ENCODE assay signal across 20 cellular contexts in genomic region chr3:79255292-79255691, GRCh38.
DNase-seq lines count a peak whose midpoint lies in the region; ATAC-seq, FAIRE-seq and TF ChIP-seq lines count a peak whose summit lies in the region.
"Had no signal": no experiment of that assay in that cellular context is flagged by ENCODE, and none has a peak within 500 bp of the region (broad histone marks: within the 10 kb centered on the region; RNA-seq: fewer than 3 reads in every experiment).

No MANE protein-coding gene starts in this region.

- H3K27ac ChIP-seq in A549, result no peak overlapping the region
- H3K27ac ChIP-seq in HL-60 (replicated peaks), result peak overlapping the region; percentile 49
- 0 out of 2 replicates have a peak overlapping the region, but pooled peaks have one; percentile 51 for H3K27ac ChIP-seq in SK-N-MC
- H3K27ac ChIP-seq: BLaER1 treated with 17β-estradiol and CSF1 and Interleukin-3, amounts not matched to agents 10 nM and 100 nM; C4-2B had no signal

- DNase-seq in A549 (ENCODE audit: low read depth in 1 of 2, low spot score in 1 of 2), result no peak
- no peak for DNase-seq in HL-60 (ENCODE audit: low read depth in 1 of 2, low spot score in 1 of 2)
- no peak for DNase-seq in SK-N-MC (ENCODE audit: low read depth, low spot score)
- no peak for DNase-seq in GM19239 (ENCODE audit: insufficient read length, low spot score)
- DNase-seq in NCI-H2107 treated with DMSO at 0.1 percent for 48 hours (lab: John Stamatoyannopoulos, UW; ENCODE audit: unreplicated experiment), result no peak
- DNase-seq: 8988T; Caco-2; Calu3; CD4-positive, alpha-beta T cell; CD8-positive, alpha-beta T cell; DMS79 treated with DMSO at 0.1 percent for 48 hours; GF-D8 had no signal

- H3K4me3 ChIP-seq in A549 (no peak overlapping the region), HL-60 (replicated peaks; ENCODE audit: insufficient read depth, low read length) (no peak overlapping the region), SK-N-MC (no peak overlapping the region)
- H3K4me3 ChIP-seq: BLaER1 treated with 17β-estradiol and CSF1 and Interleukin-3, amounts not matched to agents 10 nM and 100 nM had no signal

- no peak for ATAC-seq in A549
- ATAC-seq in GM21528 (IDR thresholded peaks at IDR 0.05; ENCODE audit: low FRiP score, unreplicated experiment), result no peak
- ATAC-seq: CD8-positive, alpha-beta T cell had no signal

- H3K9ac ChIP-seq in SK-N-MC (ENCODE audit: insufficient read length), result no peak overlapping the region
- H3K9ac ChIP-seq: BLaER1 treated with 17β-estradiol and CSF1 and Interleukin-3, amounts not matched to agents 10 nM and 100 nM had no signal

- no peaks in the 10 kb centered on the region for H3K4me1 ChIP-seq in A549
- H3K4me1 ChIP-seq: BLaER1 treated with 17β-estradiol and CSF1 and Interleukin-3, amounts not matched to agents 10 nM and 100 nM; Caco-2 had no signal

- no peak for TF ChIP-seq POLR2A in A549 (IDR thresholded peaks at IDR 0.05; ENCODE audit: low read length)

- H3K27me3 ChIP-seq in HL-60 (ENCODE audit: insufficient read depth, poor library complexity, severe bottlenecking), result no peaks in the 10 kb centered on the region
- H3K27me3 ChIP-seq: BLaER1 treated with 17β-estradiol and CSF1 and Interleukin-3, amounts not matched to agents 10 nM and 100 nM had no signal

- no peak for TF ChIP-seq RAD21 in A549 (conservative IDR thresholded peaks at IDR 0.05 in 1 of 2, IDR thresholded peaks at IDR 0.05 in 1 of 2)

- H3K4me2 ChIP-seq in A549, result no peak overlapping the region
- H3K4me2 ChIP-seq: BLaER1 treated with 17β-estradiol and CSF1 and Interleukin-3, amounts not matched to agents 10 nM and 100 nM had no signal

- CTCF ChIA-PET in A549 (lab: Yijun Ruan, JAX), result no interaction called here

- no peak for TF ChIP-seq CTCF in A549 (IDR thresholded peaks at IDR 0.05)
- TF ChIP-seq CTCF in HL-60 (IDR thresholded peaks at IDR 0.05; ENCODE audit: insufficient read depth, low read length), result no peak

- H3K9me3 ChIP-seq in A549 (no peaks in the 10 kb centered on the region), SK-N-MC (ENCODE audit: low read depth, low read length) (no peaks in the 10 kb centered on the region)
- H3K9me3 ChIP-seq: BLaER1 treated with 17β-estradiol and CSF1 and Interleukin-3, amounts not matched to agents 10 nM and 100 nM; Caco-2 had no signal

- H3K36me3 ChIP-seq in SK-N-MC (ENCODE audit: insufficient read depth, low read length), result no peaks in the 10 kb centered on the region
- H3K36me3 ChIP-seq: BLaER1 treated with 17β-estradiol and CSF1 and Interleukin-3, amounts not matched to agents 10 nM and 100 nM had no signal

- FAIRE-seq in A549 (lab: Jason Lieb, UNC), result no peak
- FAIRE-seq in GM19239 (lab: Jason Lieb, UNC), result no peak
- FAIRE-seq: A204.1, D721Med, G401.6, GM12891, GM18507 had no signal

- TF ChIP-seq EP300 in A549 (IDR thresholded peaks at IDR 0.05), result no peak

- POLR2A ChIA-PET in A549 (lab: Yijun Ruan, JAX), result no interaction called here

- 46% methylated on average over 5 of the region's 5 CpGs for WGBS in A549 (ENCODE audit: missing lambda C conversion rate)

TF ChIP-seq in A549, 52 proteins besides CTCF, POLR2A, EP300 and RAD21:
- TF ChIP-seq MAFK (IDR thresholded peaks at IDR 0.05; ENCODE audit: partially characterized antibody), result peak; percentile 55
- no peak for TF ChIP-seq RCOR1 (IDR thresholded peaks at IDR 0.05; ENCODE audit: low read depth, low read length)

Comparison
In these comparisons a context has a peak if more than half of its experiments do, and no peak if none do; other contexts are left out.
1. H3K27ac ChIP-seq: peak in HL-60 (single experiment) and SK-N-MC (single experiment); none in A549 (0 of 2).